Comparison of ENCODE assay signal across 8 cellular contexts in genomic region chr2:173354073-173354600, GRCh38. TPM values are rescaled to one million over a fixed set of nuclear protein-coding genes. Genes with fewer than 3 reads are reported as not detected.
DNase-seq lines count a peak whose midpoint lies in the region; ATAC-seq and TF ChIP-seq lines count a peak whose summit lies in the region.

No MANE protein-coding gene starts in this region.

- no peaks in the 10 kb centered on the region for H3K9me3 Mint-ChIP-seq in chondrocyte (ENCODE audit: low read depth)
- H3K9me3 Mint-ChIP-seq in naive B cell = peaks cover 0 to 4% (median 0%) of the 10 kb centered on the region in 7 donors

- ATAC-seq in HG02763 (IDR thresholded peaks at IDR 0.05; ENCODE audit: unreplicated experiment) (peak; percentile 45), naive B cell (ENCODE audit: low read depth in 2 of 2) (peak; percentile 51 to 56)

- H3K36me3 Mint-ChIP-seq in chondrocyte (ENCODE audit: low read depth) = no peaks in the 10 kb centered on the region
- H3K36me3 Mint-ChIP-seq in naive B cell = no peaks in the 10 kb centered on the region

- in situ Hi-C loops in G401 (cut with HindIII; ENCODE audit: low sequenced_read_pairs) = no loop called here

- H3K4me3 Mint-ChIP-seq in chondrocyte (ENCODE audit: unreplicated experiment) (peak overlapping the region; percentile 77), naive B cell (peak overlapping the region; percentile 88 to 98 (median 91))

- peaks cover 5% of the 10 kb centered on the region for H3K27me3 Mint-ChIP-seq in chondrocyte (ENCODE audit: low read depth)
- peaks cover 27 to 43% (median 34%) of the 10 kb centered on the region in 3 donors for H3K27me3 Mint-ChIP-seq in naive B cell

- TF ChIP-seq CTCF in chondrocyte (IDR thresholded peaks at IDR 0.05) = no peak

- peak; percentile 11 for DNase-seq in stimulated activated CD8-positive, alpha-beta memory T cell treated with anti-CD3 and anti-CD28 coated beads, Interleukin-12 subunit alpha, Interleukin-12 subunit beta, amount 100 ng/mL, for 1 hour (ENCODE audit: low read depth)
- DNase-seq in stimulated activated CD8-positive, alpha-beta memory T cell treated with anti-CD3 and anti-CD28 coated beads, Interleukin-4, amount 100 ng/mL, for 48 hours = no peak
- DNase-seq in NCI-H82 (lab: John Stamatoyannopoulos, UW) = peak; percentile 92
- DNase-seq in chondrocyte (ENCODE audit: low spot score) = no peak
- DNase-seq in naive B cell = no peak
- no peak for DNase-seq in stimulated activated CD4-positive, alpha-beta T cell treated with anti-CD3 and anti-CD28 coated beads, Interleukin-1b, Interleukin-23, amount 100 ng/mL, for 48 hours
- no peak for DNase-seq in G401 (ENCODE audit: low spot score)

- H3K27ac Mint-ChIP-seq in chondrocyte (ENCODE audit: unreplicated experiment) = peak overlapping the region; percentile 84
- H3K27ac Mint-ChIP-seq in naive B cell = peak overlapping the region in 2 of 6 donors; percentile 67 to 77

- peaks cover 15% of the 10 kb centered on the region for H3K4me1 Mint-ChIP-seq in chondrocyte (ENCODE audit: low read depth)
- H3K4me1 Mint-ChIP-seq in naive B cell = peaks cover 13 to 17% (median 16%) of the 10 kb centered on the region in 3 donors

RNA-seq across cellular contexts. Expression of gene CDCA7, which starts 0.5 kb away (rescaled TPM):
- 5.4 to 8.7 TPM (median 5.9 TPM) in 3 replicates for total RNA-seq in chondrocyte
- 1 to 10 TPM in 1 of 6 donors, under 1 TPM in 4, not detected in 1; 0.21 to 1.9 (median 0.52) TPM for polyA plus RNA-seq in naive B cell (ENCODE audit: low read depth in 6 of 6)
- total RNA-seq in G401 (2014; rRNA removed; shearing (Covaris generic)) = 36.7 and 37.1 TPM in 2 replicates

Comparison
In these comparisons a context has a peak if more than half of its experiments do, and no peak if none do; other contexts are left out.
1. DNase-seq: peak in stimulated activated CD8-positive, alpha-beta memory T cell treated with anti-CD3 and anti-CD28 coated beads, Interleukin-12 subunit alpha, Interleukin-12 subunit beta, amount 100 ng/mL, for 1 hour (single experiment) and NCI-H82 (single experiment); none in stimulated activated CD8-positive, alpha-beta memory T cell treated with anti-CD3 and anti-CD28 coated beads, Interleukin-4, amount 100 ng/mL, for 48 hours (single experiment), chondrocyte (single experiment), naive B cell (single experiment), stimulated activated CD4-positive, alpha-beta T cell treated with anti-CD3 and anti-CD28 coated beads, Interleukin-1b, Interleukin-23, amount 100 ng/mL, for 48 hours (single experiment) and G401 (single experiment).